14 cellular contexts compared by ENCODE assay signal in genomic region chr20:33859751-33860150, GRCh38. TPM values are rescaled to one million over a fixed set of nuclear protein-coding genes. Genes with fewer than 3 reads are reported as not detected.
A peak's percentile ranks its signal among the peaks of the same experiment; 100 is the strongest.
DNase-seq lines count a peak whose midpoint lies in the region; ATAC-seq, FAIRE-seq and TF ChIP-seq lines count a peak whose summit lies in the region.
"Had no signal": no experiment of that assay in that cellular context is flagged by ENCODE, and none has a peak within 500 bp of the region (broad histone marks: within the 10 kb centered on the region; RNA-seq: fewer than 3 reads in every experiment).

No MANE protein-coding gene starts in this region.

- peaks cover 27% of the 10 kb centered on the region for H3K36me3 Mint-ChIP-seq in activated T-cell treated with anti-CD3 and anti-CD28 coated beads, Interleukin-2, amount 50 U/mL, for 24 hours (ENCODE audit: low read depth)
- peaks cover 5% of the 10 kb centered on the region for H3K36me3 Mint-ChIP-seq in activated T-cell treated with anti-CD3 and anti-CD28 coated beads, Interleukin-2, amount 50 U/mL, for 4 hours (ENCODE audit: insufficient read depth)
- H3K36me3 Mint-ChIP-seq in progenitor cell of endocrine pancreas (ENCODE audit: insufficient read depth): peaks cover 14% of the 10 kb centered on the region

- CTCF ChIA-PET in OCI-LY7 (lab: Charles Lee; ENCODE audit: unreplicated experiment): interaction anchor here (1.2 to 1.8 kb wide), 3 partner anchors 19 to 214 kb away, joined by 3 to 10 read pairs (median 4); no protein-coding TSS in a partner anchor
- CTCF ChIA-PET in K562 (lab: Yijun Ruan, JAX; ENCODE audit: low intra/inter-chr PET ratio): no interaction called here

- DNase-seq in activated T-cell treated with anti-CD3 and anti-CD28 coated beads, Interleukin-2, amount 50 U/mL, for 24 hours: no peak
- no peak for DNase-seq in activated T-cell treated with anti-CD3 and anti-CD28 coated beads, Interleukin-2, amount 50 U/mL, for 4 hours
- no peak for DNase-seq in OCI-LY7 (ENCODE audit: low spot score)
- DNase-seq in K562 (ENCODE audit: extremely low read depth in 1 of 4, low spot score in 3 of 4): no peak
- no peak for DNase-seq in spleen
- DNase-seq in progenitor cell of endocrine pancreas (ENCODE audit: low spot score, unreplicated experiment): no peak
- no peak for DNase-seq in iPS-NIHi11 (ENCODE audit: low spot score)
- no peak for DNase-seq in coronary artery (ENCODE audit: low spot score)
- DNase-seq: activated CD4-positive, alpha-beta T cell treated with anti-CD3 and anti-CD28 coated beads for 4 hours; NCI-H345; SW 1271 had no signal

- peak overlapping the region; percentile 86 for H3K27ac Mint-ChIP-seq in activated T-cell treated with anti-CD3 and anti-CD28 coated beads, Interleukin-2, amount 50 U/mL, for 24 hours
- H3K27ac Mint-ChIP-seq in progenitor cell of endocrine pancreas: no peak overlapping the region

- FAIRE-seq in K562 (lab: Jason Lieb, UNC): peak; percentile 32

- H3K4me1 Mint-ChIP-seq in activated T-cell treated with anti-CD3 and anti-CD28 coated beads, Interleukin-2, amount 50 U/mL, for 24 hours (ENCODE audit: low read depth): peaks cover 29% of the 10 kb centered on the region
- H3K4me1 Mint-ChIP-seq in activated T-cell treated with anti-CD3 and anti-CD28 coated beads, Interleukin-2, amount 50 U/mL, for 4 hours (ENCODE audit: low read depth): peaks cover 24% of the 10 kb centered on the region
- peaks cover 5% of the 10 kb centered on the region for H3K4me1 Mint-ChIP-seq in progenitor cell of endocrine pancreas (ENCODE audit: low read depth)

- no peak for ATAC-seq in activated T-cell treated with anti-CD3 and anti-CD28 coated beads, Interleukin-2, amount 50 U/mL, for 4 hours
- ATAC-seq in K562: no peak
- ATAC-seq: HCT116 had no signal

- TF ChIP-seq CTCF in OCI-LY7 (conservative IDR thresholded peaks at IDR 0.05; ENCODE audit: low read length) (no peak), K562 (IDR thresholded peaks at IDR 0.05 in 2 of 3, conservative IDR thresholded peaks at IDR 0.05 in 1 of 3; ENCODE audit: insufficient read depth in 2 of 3, low read depth in 1 of 3, low read length in 3 of 3) (no peak), spleen (IDR thresholded peaks at IDR 0.05 in 8 of 11, conservative IDR thresholded peaks at IDR 0.05 in 3 of 11) (no peak), progenitor cell of endocrine pancreas (IDR thresholded peaks at IDR 0.05; ENCODE audit: unreplicated experiment) (no peak), coronary artery (IDR thresholded peaks at IDR 0.05) (no peak)

- BruUV-seq in OCI-LY7 (replicated peaks; lab: Mats Ljungman, UMichigan): no TSS peak
- BruUV-seq in K562 (replicated peaks; lab: Mats Ljungman, UMichigan): no TSS peak

- H3K27me3 ChIP-seq in K562 (ENCODE audit: control insufficient read depth in 2 of 2, insufficient read depth in 2 of 2, low read length in 2 of 2): peaks cover 0 to 4% of the 10 kb centered on the region in 2 experiments; a peak in 3 of 5 replicates
- H3K27me3 ChIP-seq in spleen (replicated peaks in 1 of 7): no peaks in the 10 kb centered on the region
- H3K27me3 ChIP-seq: transverse colon had no signal

- H3K36me3 ChIP-seq in OCI-LY7 (ENCODE audit: insufficient read depth, low read length): peaks cover 21% of the 10 kb centered on the region
- H3K36me3 ChIP-seq in K562 (ENCODE audit: control insufficient read depth, insufficient read depth, low read length): peaks cover 4% of the 10 kb centered on the region; the same call in 2 of the 3 replicates
- H3K36me3 ChIP-seq in spleen: peaks cover 0 to 32% (median 19%) of the 10 kb centered on the region in 6 donors

- H3K4me2 ChIP-seq in OCI-LY7 (ENCODE audit: low read length) (peak overlapping the region; percentile 34; the same call in 1 of the 2 replicates), K562 (ENCODE audit: insufficient read depth, low read length) (no peak overlapping the region)

- H4K20me1 ChIP-seq in OCI-LY7 (ENCODE audit: insufficient read depth, low read length) (no peaks in the 10 kb centered on the region), K562 (replicated peaks; ENCODE audit: control insufficient read depth, insufficient read depth, low read length) (no peaks in the 10 kb centered on the region)

- H3K9me1 ChIP-seq in K562 (ENCODE audit: control insufficient read depth, insufficient read depth, low read length): no peaks in the 10 kb centered on the region

- TF ChIP-seq EP300 in K562 (IDR thresholded peaks at IDR 0.05; ENCODE audit: low read length): no peak

- H3K4me3 ChIP-seq in OCI-LY7 (ENCODE audit: low read depth, low read length, poor library complexity, severe bottlenecking) (no peak overlapping the region), K562 (no peak overlapping the region), spleen (peak overlapping the region in 1 of 8 donors; percentile 15), coronary artery (no peak overlapping the region)
- H3K4me3 ChIP-seq: transverse colon had no signal

- POLR2A ChIA-PET in OCI-LY7 (lab: Charles Lee): no interaction called here
- POLR2A ChIA-PET in K562 (lab: Yijun Ruan, JAX): interaction anchor here (0.7 to 0.8 kb wide), 2 partner anchors 152 to 162 kb away, joined by 3 read pairs; no protein-coding TSS in a partner anchor

- H3K4me1 ChIP-seq in OCI-LY7 (ENCODE audit: insufficient read depth, low read length, poor library complexity, severe bottlenecking): peaks cover 41% of the 10 kb centered on the region
- peaks cover 0 to 13% of the 10 kb centered on the region in 2 experiments; a peak in 3 of 5 replicates for H3K4me1 ChIP-seq in K562 (replicated peaks in 1 of 2; ENCODE audit: control insufficient read depth in 2 of 2, insufficient read depth in 2 of 2, low read length in 2 of 2)
- peaks cover 11 to 41% (median 28%) of the 10 kb centered on the region in 6 donors for H3K4me1 ChIP-seq in spleen
- H3K4me1 ChIP-seq: parathyroid adenoma had no signal

- no peak for TF ChIP-seq POLR2A in K562 (conservative IDR thresholded peaks at IDR 0.05)
- no peak for TF ChIP-seq POLR2A in spleen (IDR thresholded peaks at IDR 0.05)

- intact Hi-C loops in OCI-LY7 (cut with micrococcal nuclease; ENCODE audit: unreplicated experiment) (loop anchor here (2.0 to 5.0 kb wide), 2 partner anchors 67 to 127 kb away; partner anchors contain the start of gene ZNF341), K562 (cut with micrococcal nuclease) (loop anchor here (5.0 kb wide), 3 partner anchors 67 to 213 kb away; no protein-coding TSS in a partner anchor), spleen (cut with DNase I; ENCODE audit: low total_unique reads) (loop anchor here (5.0 kb wide), 1 partner anchor 208 kb away; no protein-coding TSS in a partner anchor)

- H2AFZ ChIP-seq in OCI-LY7 (ENCODE audit: low read length): no peak overlapping the region
- no peak overlapping the region for H2AFZ ChIP-seq in K562 (ENCODE audit: low read depth, low read length)
- H2AFZ ChIP-seq: parathyroid adenoma had no signal

- no peak for TF ChIP-seq RAD21 in K562 (CRISPR knock-in tag; conservative IDR thresholded peaks at IDR 0.05 in 1 of 2, IDR thresholded peaks at IDR 0.05 in 1 of 2)

- H3K9me3 Mint-ChIP-seq in activated T-cell treated with anti-CD3 and anti-CD28 coated beads, Interleukin-2, amount 50 U/mL, for 24 hours: no peaks in the 10 kb centered on the region
- no peaks in the 10 kb centered on the region for H3K9me3 Mint-ChIP-seq in activated T-cell treated with anti-CD3 and anti-CD28 coated beads, Interleukin-2, amount 50 U/mL, for 4 hours
- H3K9me3 Mint-ChIP-seq in progenitor cell of endocrine pancreas (ENCODE audit: low read depth): no peaks in the 10 kb centered on the region

- H3K27ac ChIP-seq in OCI-LY7 (ENCODE audit: low read depth, low read length, poor library complexity, severe bottlenecking) (peak overlapping the region; percentile 57), K562 (ENCODE audit: extremely low read depth, low read depth, low read length) (no peak overlapping the region), spleen (peak overlapping the region in 6 of 8 donors; percentile 54 to 78 (median 59)), coronary artery (peak overlapping the region in 1 of 2 donors; percentile 16)
- H3K27ac ChIP-seq: parathyroid adenoma had no signal

- no peaks in the 10 kb centered on the region for H3K9me2 ChIP-seq in OCI-LY7 (ENCODE audit: insufficient read depth, low read length)

- H3K9me3 ChIP-seq in OCI-LY7 (ENCODE audit: low read length): no peaks in the 10 kb centered on the region
- H3K9me3 ChIP-seq in K562 (replicated peaks; ENCODE audit: control insufficient read depth, insufficient read depth, low read depth, low read length): no peaks in the 10 kb centered on the region
- H3K9me3 ChIP-seq in spleen: no peaks in the 10 kb centered on the region
- H3K9me3 ChIP-seq: transverse colon had no signal

- H3K4me3 Mint-ChIP-seq in activated T-cell treated with anti-CD3 and anti-CD28 coated beads, Interleukin-2, amount 50 U/mL, for 24 hours: no peak overlapping the region
- H3K4me3 Mint-ChIP-seq in activated T-cell treated with anti-CD3 and anti-CD28 coated beads, Interleukin-2, amount 50 U/mL, for 4 hours: no peak overlapping the region
- no peak overlapping the region for H3K4me3 Mint-ChIP-seq in progenitor cell of endocrine pancreas (ENCODE audit: low read depth)

- in situ Hi-C loops in K562 (cut with MboI): no loop called here

- no peaks in the 10 kb centered on the region for H3K27me3 Mint-ChIP-seq in activated T-cell treated with anti-CD3 and anti-CD28 coated beads, Interleukin-2, amount 50 U/mL, for 24 hours
- H3K27me3 Mint-ChIP-seq in activated T-cell treated with anti-CD3 and anti-CD28 coated beads, Interleukin-2, amount 50 U/mL, for 4 hours (ENCODE audit: low read depth): no peaks in the 10 kb centered on the region
- no peaks in the 10 kb centered on the region for H3K27me3 Mint-ChIP-seq in progenitor cell of endocrine pancreas

- H3K79me2 ChIP-seq in OCI-LY7 (ENCODE audit: insufficient read depth, low read depth, low read length): no peaks in the 10 kb centered on the region
- H3K79me2 ChIP-seq in K562 (ENCODE audit: control insufficient read depth, insufficient read depth, low read length): no peaks in the 10 kb centered on the region
- H3K79me2 ChIP-seq: parathyroid adenoma had no signal

- H3K9ac ChIP-seq in K562 (ENCODE audit: insufficient read depth in 1 of 2, low read depth in 2 of 2, low read length in 2 of 2): no peak overlapping the region
- H3K9ac ChIP-seq: parathyroid adenoma had no signal

- 48% methylated on average over 3 of the region's 3 CpGs for WGBS in K562 (ENCODE audit: insufficient coverage, low coverage, missing lambda C conversion rate)
- 45 to 74% (median 66%) methylated on average over 2 to 3 of the region's 3 CpGs for WGBS in spleen, 5 donors

RNA-seq across cellular contexts. Expression of gene CHMP4B, which starts 48.6 kb away (rescaled TPM):
- total RNA-seq in activated T-cell treated with anti-CD3 and anti-CD28 coated beads, Interleukin-2, amount 50 U/mL, for 4 hours: 10 to 100 TPM; 71.1 to 80.0 (median 71.7) TPM
- total RNA-seq in OCI-LY7 (2014; rRNA removed; shearing (Covaris generic)): 32.4 and 46.6 TPM in 2 replicates
- total RNA-seq in OCI-LY7 (2022): 80.4 and 84.2 TPM in 2 replicates
- total RNA-seq in K562 (2011; cell fraction: chromatin; rRNA removed; ENCODE audit: low replicate concordance): 6.2 and 7.5 TPM in 2 replicates
- 5.7 TPM in 2 replicates for total RNA-seq in K562 (2011; cell fraction: nucleolus; rRNA removed)
- 7.3 and 9.1 TPM in 2 replicates for total RNA-seq in K562 (2011; cell fraction: nucleoplasm; rRNA removed)
- 35.4 and 39.2 TPM in 2 replicates for total RNA-seq in K562 (2014; rRNA removed)
- total RNA-seq in K562 (2014; rRNA removed; fragmentation: Illumina TruSeq; extraction: Trizol): 18.6 and 18.8 TPM in 2 replicates
- total RNA-seq in K562 (2015; rRNA removed; fragmentation: Illumina TruSeq; extraction: Trizol): 30.4 and 30.8 TPM in 2 replicates
- total RNA-seq in K562 (2021): 43.9 and 45.1 TPM in 2 replicates
- 25.2 and 31.8 TPM in 2 replicates for polyA plus RNA-seq in K562 (2011; rRNA removed)
- polyA plus RNA-seq in K562 (2011; cell fraction: cytosol; rRNA removed): 21.4 and 26.5 TPM in 2 replicates
- polyA plus RNA-seq in K562 (2011; cell fraction: nucleus; rRNA removed): 8.8 and 10.6 TPM in 2 replicates
- polyA plus RNA-seq in K562 (2012): 58.9 and 64.6 TPM in 2 replicates
- 55.9 and 61.8 TPM in 2 replicates for polyA plus RNA-seq in K562 (2014; fragmentation: Illumina TruSeq; extraction: Trizol)
- polyA plus RNA-seq in K562 (2014; fragmentation: Nextera tagmentation; extraction: Ambion mirVana): 1 to 10 TPM; 1.8 to 2.5 TPM
- polyA plus RNA-seq in K562 (2014; rRNA removed): 51.9 and 64.7 TPM in 2 replicates
- polyA minus RNA-seq in K562 (2011; rRNA and poly(A)+ RNA removed): 10.0 and 11.8 TPM in 2 replicates
- polyA minus RNA-seq in K562 (2011; cell fraction: cytosol; rRNA and poly(A)+ RNA removed): 13.6 and 16.1 TPM in 2 replicates
- 2.7 and 4.3 TPM in 2 replicates for polyA minus RNA-seq in K562 (2011; cell fraction: nucleus; rRNA and poly(A)+ RNA removed)
- 10 to 100 TPM; 44.9 to 79.1 (median 71.8) TPM for total RNA-seq in spleen
- 100 to 1,000 TPM in 1 of 3 donors, 10 to 100 TPM in 2; 75.0 to 118 (median 89.9) TPM for polyA plus RNA-seq in spleen
- total RNA-seq in progenitor cell of endocrine pancreas: 136 and 137 TPM in 2 replicates
